In the genomic region with DNA sequence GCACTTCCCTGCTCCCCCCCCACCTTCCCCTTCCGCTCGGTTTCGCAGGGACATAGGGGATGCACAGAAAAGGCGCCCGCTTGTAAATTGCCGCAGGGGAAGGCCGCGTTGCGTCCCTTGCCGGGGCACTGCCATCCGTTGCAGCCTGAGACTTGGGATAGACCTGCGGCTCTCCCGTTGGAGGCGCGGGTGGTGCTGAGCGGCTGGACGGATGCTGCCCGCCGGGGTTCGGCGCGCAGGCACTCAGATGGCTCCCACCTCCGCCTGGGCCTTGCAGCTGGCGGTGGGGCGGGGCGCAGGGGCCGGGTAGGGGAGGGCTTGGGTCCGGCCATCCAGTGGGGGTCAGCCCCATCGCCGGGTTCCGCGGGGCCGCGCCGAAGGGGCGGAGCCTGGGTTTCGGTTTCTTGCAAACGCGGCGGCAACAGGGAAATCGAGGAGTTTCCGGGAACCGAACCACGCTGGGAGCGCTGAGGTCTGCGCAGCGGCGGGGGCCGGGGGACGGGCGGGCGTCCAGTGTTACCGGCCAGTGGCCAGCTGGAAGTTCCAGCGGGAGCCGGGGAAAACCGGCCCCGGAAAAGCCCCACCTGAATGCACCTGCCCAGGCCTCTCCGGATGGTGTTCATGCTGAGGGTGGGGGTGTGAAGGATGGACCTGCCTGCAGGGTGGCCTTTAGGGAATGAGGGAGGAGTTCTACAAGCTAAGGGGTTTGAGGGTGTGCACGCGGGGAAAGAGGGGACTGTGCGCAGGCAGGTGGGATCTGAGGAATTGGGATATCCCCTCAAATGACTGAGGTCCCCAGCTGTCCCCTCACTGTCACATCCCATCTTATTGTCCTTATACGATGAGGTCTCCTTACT, we compare ENCODE assay signal across 8 cellular contexts. TPM values are rescaled to one million over a fixed set of nuclear protein-coding genes. Genes with fewer than 3 reads are reported as not detected.
DNase-seq lines count a peak whose midpoint lies in the region; ATAC-seq, FAIRE-seq and TF ChIP-seq lines count a peak whose summit lies in the region.

No MANE protein-coding gene starts in this region.

- FAIRE-seq in astrocyte (lab: Jason Lieb, UNC): no peak

- H3K4me3 Mint-ChIP-seq in astrocyte (ENCODE audit: unreplicated experiment) (peak overlapping the region; percentile 81), progenitor cell of endocrine pancreas (ENCODE audit: low read depth) (peak overlapping the region; percentile 84)

- H3K27ac Mint-ChIP-seq in astrocyte (ENCODE audit: unreplicated experiment) (peak overlapping the region; percentile 96), progenitor cell of endocrine pancreas (peak overlapping the region; percentile 73)

- 0 out of 4 replicates have a peak, but pooled peaks of 1 of the 2 experiments have one; percentile 6 for TF ChIP-seq EP300 in SK-N-SH (IDR thresholded peaks at IDR 0.05; ENCODE audit: borderline replicate concordance in 1 of 2, low read depth in 1 of 2, low read length in 1 of 2)

- H3K4me1 ChIP-seq in SK-N-SH (ENCODE audit: control insufficient read depth in 1 of 2, insufficient read depth in 2 of 2, low read depth in 1 of 2, low read length in 1 of 2) (peaks cover 19 to 21% of the 10 kb centered on the region in 2 experiments), astrocyte (ENCODE audit: insufficient read depth, low read length) (peaks cover 39% of the 10 kb centered on the region), right cardiac atrium (ENCODE audit: control insufficient read depth, insufficient read depth, low read length) (peaks cover 11% of the 10 kb centered on the region)

- peak overlapping the region; percentile 69 to 78 for H3K4me3 ChIP-seq in SK-N-SH (ENCODE audit: low read depth in 2 of 2, low read length in 1 of 2)
- peak overlapping the region; percentile 60 for H3K4me3 ChIP-seq in astrocyte (ENCODE audit: insufficient read depth, low read depth, low read length)
- peak overlapping the region; percentile 68 for H3K4me3 ChIP-seq in right cardiac atrium (ENCODE audit: low read length)

- peaks cover 27% of the 10 kb centered on the region for H3K4me1 Mint-ChIP-seq in astrocyte (ENCODE audit: low read depth, unreplicated experiment)
- peaks cover 2% of the 10 kb centered on the region for H3K4me1 Mint-ChIP-seq in progenitor cell of endocrine pancreas (ENCODE audit: low read depth)

- POLR2A ChIA-PET in SK-N-SH (lab: Yijun Ruan, JAX): interaction anchor here (0.9 to 2.9 kb wide), 5 partner anchors 9 to 203 kb away, joined by 3 to 13 read pairs (median 3); no protein-coding TSS in a partner anchor

- H3K36me3 Mint-ChIP-seq in astrocyte (ENCODE audit: low read depth, unreplicated experiment): no peaks in the 10 kb centered on the region
- no peaks in the 10 kb centered on the region for H3K36me3 Mint-ChIP-seq in progenitor cell of endocrine pancreas (ENCODE audit: insufficient read depth)

- H3K27me3 Mint-ChIP-seq in astrocyte (ENCODE audit: low read depth, unreplicated experiment): peaks cover 2% of the 10 kb centered on the region
- H3K27me3 Mint-ChIP-seq in progenitor cell of endocrine pancreas: peaks cover 26% of the 10 kb centered on the region

- peak; percentile 22 for ATAC-seq in GM19468 (IDR thresholded peaks at IDR 0.05; ENCODE audit: extremely low read depth, unreplicated experiment)
- peak; percentile 82 to 83 for ATAC-seq in right cardiac atrium

- WGBS in SK-N-SH (ENCODE audit: low lambda C conversion rate): 9% methylated on average over 32 of the region's 62 CpGs
- WGBS in right cardiac atrium: 3% methylated on average over 62 of the region's 62 CpGs

- no peaks in the 10 kb centered on the region for H3K27me3 ChIP-seq in SK-N-SH (ENCODE audit: insufficient read depth)
- H3K27me3 ChIP-seq in astrocyte (ENCODE audit: insufficient read depth, low read length): no peaks in the 10 kb centered on the region
- H3K27me3 ChIP-seq in right cardiac atrium (ENCODE audit: control insufficient read depth, insufficient read depth): no peaks in the 10 kb centered on the region

- H3K4me2 ChIP-seq in SK-N-SH: peak overlapping the region; percentile 96
- H3K4me2 ChIP-seq in astrocyte (ENCODE audit: low read length): peak overlapping the region; percentile 94

- DNase-seq in DMS153 treated with DMSO at 0.1 percent for 48 hours (lab: John Stamatoyannopoulos, UW; ENCODE audit: unreplicated experiment): peak; percentile 24
- peak; percentile 73 for DNase-seq in HT1080 (ENCODE audit: low read depth)
- peak; percentile 96 for DNase-seq in SK-N-SH
- DNase-seq in astrocyte (ENCODE audit: low read depth): peak; percentile 72
- DNase-seq in right cardiac atrium: peak; percentile 94 to 98 (median 97)
- peak; percentile 74 for DNase-seq in progenitor cell of endocrine pancreas (ENCODE audit: low spot score, unreplicated experiment)
- DNase-seq in GF-D8 (lab: John Stamatoyannopoulos, UW): no peak

- peaks cover 30% of the 10 kb centered on the region for H3F3A ChIP-seq in SK-N-SH (replicated peaks; ENCODE audit: insufficient read depth)

- no peak for TF ChIP-seq CTCF in SK-N-SH (IDR thresholded peaks at IDR 0.05)
- no peak for TF ChIP-seq CTCF in astrocyte (IDR thresholded peaks at IDR 0.05; ENCODE audit: insufficient read depth, low read depth, low read length)
- TF ChIP-seq CTCF in progenitor cell of endocrine pancreas (IDR thresholded peaks at IDR 0.05; ENCODE audit: unreplicated experiment): no peak

- no peaks in the 10 kb centered on the region for H3K9me2 ChIP-seq in SK-N-SH

- H4K20me1 ChIP-seq in SK-N-SH (ENCODE audit: insufficient read depth) (no peaks in the 10 kb centered on the region), astrocyte (ENCODE audit: insufficient read depth, low read length) (no peaks in the 10 kb centered on the region)

- H3K27ac ChIP-seq in SK-N-SH (ENCODE audit: low read depth in 2 of 2, low read length in 1 of 2) (peak overlapping the region; percentile 96), astrocyte (ENCODE audit: low read depth, low read length) (peak overlapping the region; percentile 88), right cardiac atrium (ENCODE audit: low read length) (peak overlapping the region; percentile 98)

- H3K36me3 ChIP-seq in SK-N-SH (replicated peaks in 1 of 2; ENCODE audit: control insufficient read depth in 1 of 2, insufficient read depth in 2 of 2, low read length in 1 of 2): no peaks in the 10 kb centered on the region
- no peaks in the 10 kb centered on the region for H3K36me3 ChIP-seq in astrocyte (ENCODE audit: insufficient read depth, low read length)

- H2AFZ ChIP-seq in SK-N-SH (ENCODE audit: low read depth) (peak overlapping the region; percentile 71), astrocyte (ENCODE audit: low read depth, low read length) (peak overlapping the region; percentile 55)

- H3K79me2 ChIP-seq in SK-N-SH (ENCODE audit: insufficient read depth) (no peaks in the 10 kb centered on the region), astrocyte (ENCODE audit: insufficient read depth, low read length) (no peaks in the 10 kb centered on the region)

- CTCF ChIA-PET in SK-N-SH (lab: Yijun Ruan, JAX): interaction anchor here (0.6 to 12.3 kb wide), 14 partner anchors 9 to 427 kb away, joined by 3 to 189 read pairs (median 4); no protein-coding TSS in a partner anchor

- TF ChIP-seq RAD21 in SK-N-SH (IDR thresholded peaks at IDR 0.05; ENCODE audit: low read length): no peak

- intact Hi-C loops in right cardiac atrium (cut with DNase I): loop anchor here in 3 of 4 donors (2.0 to 10.0 kb wide), 3 partner anchors 80 to 312 kb away; no protein-coding TSS in a partner anchor

- peak overlapping the region; percentile 84 for H3K9ac ChIP-seq in SK-N-SH
- peak overlapping the region; percentile 78 for H3K9ac ChIP-seq in astrocyte (ENCODE audit: low read length)

- H3K9me3 ChIP-seq in SK-N-SH (no peaks in the 10 kb centered on the region), astrocyte (ENCODE audit: insufficient read depth, low read depth, low read length) (no peaks in the 10 kb centered on the region), right cardiac atrium (ENCODE audit: control insufficient read depth, low read length) (no peaks in the 10 kb centered on the region)

- no peaks in the 10 kb centered on the region for H3K9me3 Mint-ChIP-seq in astrocyte (ENCODE audit: unreplicated experiment)
- no peaks in the 10 kb centered on the region for H3K9me3 Mint-ChIP-seq in progenitor cell of endocrine pancreas (ENCODE audit: low read depth)

RNA-seq across cellular contexts. Expression of gene IRF1, which starts 6.3 kb away (rescaled TPM):
- 6.3 and 13.6 TPM in 2 replicates for total RNA-seq in HT1080 (2014; rRNA removed; shearing (Covaris generic))
- 15.1 and 18.1 TPM in 2 replicates for polyA plus RNA-seq in HT1080 (2015; cell fraction: cytosol; rRNA removed)
- polyA plus RNA-seq in HT1080 (2015; cell fraction: nucleus; rRNA removed): 32.5 and 34.2 TPM in 2 replicates
- polyA plus RNA-seq in SK-N-SH (2012; rRNA removed) (13.8 and 15.2 TPM in 2 replicates), right cardiac atrium (11.7 TPM)
- 9.0 and 11.2 TPM in 2 replicates for polyA plus RNA-seq in SK-N-SH (2012; cell fraction: cytosol; rRNA removed)
- polyA plus RNA-seq in SK-N-SH (2012; cell fraction: nucleus; rRNA removed): 30.4 and 31.8 TPM in 2 replicates
- total RNA-seq in astrocyte (39.7 and 42.5 TPM in 2 replicates), right cardiac atrium (10 to 100 TPM in 3 of 4 donors, 1 to 10 TPM in 1; 9.4 to 17.9 (median 13.8) TPM), progenitor cell of endocrine pancreas (2.3 and 4.1 TPM in 2 replicates)

RNA-seq across cellular contexts. Expression of gene IL5, which starts 46.5 kb away (rescaled TPM):
- not detected in 2 replicates for total RNA-seq in HT1080 (2014; rRNA removed; shearing (Covaris generic))
- not detected in 2 replicates for polyA plus RNA-seq in HT1080 (2015; cell fraction: cytosol; rRNA removed)
- not detected in 2 replicates for polyA plus RNA-seq in HT1080 (2015; cell fraction: nucleus; rRNA removed)
- not detected in 2 replicates for polyA plus RNA-seq in SK-N-SH (2012; rRNA removed)
- not detected in 2 replicates for polyA plus RNA-seq in SK-N-SH (2012; cell fraction: cytosol; rRNA removed)
- polyA plus RNA-seq in SK-N-SH (2012; cell fraction: nucleus; rRNA removed): not detected in 2 replicates
- total RNA-seq in astrocyte: not detected in 2 replicates
- not detected for total RNA-seq in right cardiac atrium
- not detected for polyA plus RNA-seq in right cardiac atrium
- total RNA-seq in progenitor cell of endocrine pancreas: not detected in 2 replicates

RNA-seq across cellular contexts. Expression of gene RAD50, which starts 59.9 kb away (rescaled TPM):
- 10.8 and 12.1 TPM in 2 replicates for total RNA-seq in HT1080 (2014; rRNA removed; shearing (Covaris generic))
- 7.7 and 12.3 TPM in 2 replicates for polyA plus RNA-seq in HT1080 (2015; cell fraction: cytosol; rRNA removed)
- polyA plus RNA-seq in HT1080 (2015; cell fraction: nucleus; rRNA removed): 20.5 and 20.6 TPM in 2 replicates
- 20.0 and 25.7 TPM in 2 replicates for polyA plus RNA-seq in SK-N-SH (2012; rRNA removed)
- polyA plus RNA-seq in SK-N-SH (2012; cell fraction: cytosol; rRNA removed): 22.4 and 26.2 TPM in 2 replicates
- polyA plus RNA-seq in SK-N-SH (2012; cell fraction: nucleus; rRNA removed): 23.3 and 36.5 TPM in 2 replicates
- 26.1 and 26.8 TPM in 2 replicates for total RNA-seq in astrocyte
- 10 to 100 TPM; 22.7 to 32.0 (median 29.8) TPM for total RNA-seq in right cardiac atrium
- polyA plus RNA-seq in right cardiac atrium: 8.0 TPM
- total RNA-seq in progenitor cell of endocrine pancreas: 50.2 and 52.4 TPM in 2 replicates
